ENCODE assay signal across 29 cellular contexts in the genomic region with DNA sequence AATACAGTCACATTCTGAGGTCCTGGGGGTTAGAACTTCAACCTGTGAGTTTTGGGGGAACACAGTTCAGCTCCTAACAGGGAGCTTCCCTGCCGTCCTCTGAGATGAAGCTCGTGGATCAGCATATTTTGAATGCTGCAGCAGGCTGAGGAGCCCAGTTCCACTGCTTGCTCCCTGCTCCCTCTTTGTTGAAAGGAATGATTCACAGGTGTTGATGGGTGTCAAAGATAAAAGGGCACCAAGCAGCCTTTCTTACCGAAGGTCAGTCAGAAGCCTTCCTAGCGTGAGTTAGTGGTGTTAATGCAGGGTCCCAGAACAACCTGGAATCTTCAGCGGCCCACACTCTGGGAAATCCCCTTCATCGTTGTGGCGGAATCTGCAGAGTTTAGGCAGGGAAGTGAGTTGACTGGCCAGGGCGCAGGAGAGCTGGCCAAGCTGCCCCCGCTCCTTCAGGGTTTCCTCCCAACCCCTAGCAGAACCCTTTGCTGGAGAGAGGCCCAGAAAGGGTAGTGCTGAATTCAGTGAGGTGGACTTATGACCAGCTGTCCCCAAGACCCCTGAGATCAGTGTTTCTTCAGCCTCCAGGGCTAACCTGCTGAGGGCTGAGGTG.
A peak's percentile ranks its signal among the peaks of the same experiment; 100 is the strongest.
DNase-seq lines count a peak whose midpoint lies in the region; TF ChIP-seq lines count a peak whose summit lies in the region.
"Had no signal": no experiment of that assay in that cellular context is flagged by ENCODE, and none has a peak within 500 bp of the region (broad histone marks: within the 10 kb centered on the region; RNA-seq: fewer than 3 reads in every experiment).

No MANE protein-coding gene starts in this region.

- H3K27me3 Mint-ChIP-seq in chondrocyte (ENCODE audit: low read depth) = peaks cover 29% of the 10 kb centered on the region
- H3K27me3 Mint-ChIP-seq: activated T-helper 17 cell treated with anti-CD3 and anti-CD28 coated beads, Interleukin-2, amount 50 U/mL, for 72 hours had no signal

- no peak overlapping the region for H3K4me3 Mint-ChIP-seq in chondrocyte (ENCODE audit: unreplicated experiment)
- H3K4me3 Mint-ChIP-seq: activated T-helper 17 cell treated with anti-CD3 and anti-CD28 coated beads, Interleukin-2, amount 50 U/mL, for 72 hours; stimulated activated naive CD8-positive, alpha-beta T cell treated with anti-CD3 and anti-CD28 coated beads, Interleukin-15, Interleukin-2, amounts not matched to agents 100 ng/mL and 50 ng/mL, for 24 hours had no signal

- H3K36me3 ChIP-seq in NT2/D1 (ENCODE audit: insufficient read depth, insufficient read length, low read length) = no peaks in the 10 kb centered on the region
- peaks cover 0 to 9% of the 10 kb centered on the region in 2 donors for H3K36me3 ChIP-seq in stomach smooth muscle (ENCODE audit: control insufficient read depth in 2 of 2, insufficient read depth in 2 of 2, low read length in 2 of 2)
- H3K36me3 ChIP-seq: esophagus muscularis mucosa, heart left ventricle, pancreas, thyroid gland had no signal

- H3K9me3 ChIP-seq in NT2/D1 (ENCODE audit: insufficient read depth, low read length) (no peaks in the 10 kb centered on the region), stomach smooth muscle (ENCODE audit: control insufficient read depth in 2 of 2, low read length in 2 of 2) (no peaks in the 10 kb centered on the region)
- H3K9me3 ChIP-seq: esophagus muscularis mucosa, heart left ventricle, pancreas, thyroid gland had no signal

- H3K27me3 ChIP-seq in NT2/D1 (ENCODE audit: insufficient read depth, insufficient read length) = no peaks in the 10 kb centered on the region
- H3K27me3 ChIP-seq in stomach smooth muscle (ENCODE audit: control insufficient read depth in 1 of 2, insufficient read depth in 2 of 2, low read length in 2 of 2) = no peaks in the 10 kb centered on the region
- H3K27me3 ChIP-seq: esophagus muscularis mucosa, heart left ventricle, pancreas, thyroid gland had no signal

- DNase-seq in NT2/D1 (ENCODE audit: low read depth, low spot score) (no peak), chondrocyte (ENCODE audit: low spot score) (peak; percentile 29), kidney glomerular epithelial cell (lab: John Stamatoyannopoulos, UW) (peak; percentile 4), HUDEP-2 (lab: John Stamatoyannopoulos, UW; ENCODE audit: unreplicated experiment in 76 of 76) (no peak), ecto neural progenitor cell (ENCODE audit: low spot score) (no peak), UCSD-AML1 (lab: John Stamatoyannopoulos, UW; ENCODE audit: unreplicated experiment) (no peak)
- DNase-seq: activated CD4-positive, alpha-beta T cell treated with anti-CD3 and anti-CD28 coated beads for 4 hours; activated naive CD4-positive, alpha-beta T cell treated with anti-CD3 and anti-CD28 coated beads, Interleukin-2, amount 50 U/mL, for 16 hours; DMS 273 treated with DMSO at 0.1 percent for 48 hours; EL; foreskin keratinocyte; heart left ventricle; left colon; MV-4-11; NCI-H1436 treated with DMSO at 0.1 percent for 48 hours; NCI-H2081 treated with DMSO at 0.1 percent for 48 hours; NCI-H345; NCI-H748 treated with DMSO at 0.1 percent for 48 hours; pancreas; SIG-M5; stimulated activated CD4-positive, alpha-beta T cell treated with anti-CD3 and anti-CD28 coated beads, Interleukin-1b, Interleukin-23, amount 100 ng/mL, for 48 hours; thyroid gland had no signal

- TF ChIP-seq CTCF in chondrocyte (IDR thresholded peaks at IDR 0.05) = no peak

- peaks cover 5% of the 10 kb centered on the region for H3K4me1 Mint-ChIP-seq in chondrocyte (ENCODE audit: low read depth)

- H3K9me3 Mint-ChIP-seq in chondrocyte (ENCODE audit: low read depth) = no peaks in the 10 kb centered on the region
- H3K9me3 Mint-ChIP-seq: activated T-helper 17 cell treated with anti-CD3 and anti-CD28 coated beads, Interleukin-2, amount 50 U/mL, for 72 hours; stimulated activated naive CD8-positive, alpha-beta T cell treated with anti-CD3 and anti-CD28 coated beads, Interleukin-15, Interleukin-2, amounts not matched to agents 100 ng/mL and 50 ng/mL, for 24 hours had no signal

- H3K36me3 Mint-ChIP-seq in chondrocyte (ENCODE audit: low read depth) = peaks cover 1% of the 10 kb centered on the region

- H3K9ac ChIP-seq in NT2/D1 (ENCODE audit: insufficient read length, low read depth) (peak overlapping the region; percentile 26), stomach smooth muscle (ENCODE audit: low read length in 2 of 2) (no peak overlapping the region)

- no peak overlapping the region for H3K27ac Mint-ChIP-seq in chondrocyte (ENCODE audit: unreplicated experiment)
- H3K27ac Mint-ChIP-seq: activated T-helper 17 cell treated with anti-CD3 and anti-CD28 coated beads, Interleukin-2, amount 50 U/mL, for 72 hours; stimulated activated naive CD8-positive, alpha-beta T cell treated with anti-CD3 and anti-CD28 coated beads, Interleukin-15, Interleukin-2, amounts not matched to agents 100 ng/mL and 50 ng/mL, for 24 hours had no signal

- no peak overlapping the region for H3K4me3 ChIP-seq in NT2/D1 (ENCODE audit: insufficient read length, low read depth)
- no peak overlapping the region for H3K4me3 ChIP-seq in stomach smooth muscle (ENCODE audit: low read length in 2 of 2)
- H3K4me3 ChIP-seq: coronary artery, esophagus muscularis mucosa, heart left ventricle, pancreas, skin epidermis, thyroid gland had no signal

- peak overlapping the region; percentile 18 for H3K27ac ChIP-seq in stomach smooth muscle (ENCODE audit: low read length)
- H3K27ac ChIP-seq: coronary artery, esophagus muscularis mucosa, foreskin keratinocyte, heart left ventricle, pancreas, skin epidermis, thyroid gland, VCaP had no signal

- peaks cover 13% of the 10 kb centered on the region for H3K4me1 ChIP-seq in NT2/D1 (ENCODE audit: insufficient read depth, insufficient read length)
- peaks cover 20% of the 10 kb centered on the region for H3K4me1 ChIP-seq in stomach smooth muscle (ENCODE audit: control insufficient read depth, insufficient read depth, low read length)
- H3K4me1 ChIP-seq: foreskin keratinocyte, heart left ventricle, pancreas had no signal

Comparison
In these comparisons a context has a peak if more than half of its experiments do, and no peak if none do; other contexts are left out.
1. DNase-seq: peak in chondrocyte (single experiment) and kidney glomerular epithelial cell (single experiment); none in NT2/D1 (single experiment), HUDEP-2 (0 of 76), ecto neural progenitor cell (single experiment) and UCSD-AML1 (single experiment).